ENCODE assay signal across 9 cellular contexts in genomic region chr19:47663435-47663910, GRCh38. TPM values are rescaled to one million over a fixed set of nuclear protein-coding genes. Genes with fewer than 3 reads are reported as not detected.
DNase-seq lines count a peak whose midpoint lies in the region; ATAC-seq, FAIRE-seq and TF ChIP-seq lines count a peak whose summit lies in the region.
"Had no signal": no experiment of that assay in that cellular context is flagged by ENCODE, and none has a peak within 500 bp of the region (broad histone marks: within the 10 kb centered on the region; RNA-seq: fewer than 3 reads in every experiment).

No MANE protein-coding gene starts in this region.

- 34 to 46% methylated on average over 2 to 3 of the region's 3 CpGs for WGBS in gastroesophageal sphincter (ENCODE audit: low coverage in 1 of 2), 2 donors

- H3K36me3 ChIP-seq in adipocyte (ENCODE audit: control insufficient read depth, insufficient read depth, low read length, severe bottlenecking): no peaks in the 10 kb centered on the region
- no peaks in the 10 kb centered on the region for H3K36me3 ChIP-seq in gastroesophageal sphincter
- H3K36me3 ChIP-seq in skeletal muscle tissue (ENCODE audit: control insufficient read depth in 3 of 3, insufficient read depth in 3 of 3, low read length in 3 of 3): peaks cover 0 to 2% (median 0%) of the 10 kb centered on the region in 3 donors

- H3K9ac ChIP-seq in adipocyte (ENCODE audit: low read length) (peak overlapping the region; percentile 69), skeletal muscle tissue (ENCODE audit: low read depth in 1 of 3, low read length in 3 of 3) (peak overlapping the region; percentile 62 to 74 (median 63))

- H3K4me3 ChIP-seq in adipocyte (ENCODE audit: low read length) (peak overlapping the region; percentile 39), gastroesophageal sphincter (peak overlapping the region; percentile 3 to 28), skeletal muscle tissue (ENCODE audit: low read length in 3 of 3) (peak overlapping the region; percentile 8 to 50 (median 10))

- ATAC-seq in gastroesophageal sphincter: peak; percentile 63

- peaks cover 70% of the 10 kb centered on the region for H3K4me1 ChIP-seq in adipocyte (ENCODE audit: control insufficient read depth, insufficient read depth, low read length)
- peaks cover 15 to 98% (median 52%) of the 10 kb centered on the region in 3 donors for H3K4me1 ChIP-seq in gastroesophageal sphincter
- H3K4me1 ChIP-seq in skeletal muscle tissue (ENCODE audit: control insufficient read depth in 3 of 3, insufficient read depth in 3 of 3, low read length in 3 of 3): peaks cover 47 to 73% (median 68%) of the 10 kb centered on the region in 3 donors

- H3K9me3 ChIP-seq in adipocyte (ENCODE audit: control insufficient read depth, low read length) (no peaks in the 10 kb centered on the region), gastroesophageal sphincter (no peaks in the 10 kb centered on the region), skeletal muscle tissue (ENCODE audit: control insufficient read depth in 3 of 3, low read length in 3 of 3) (no peaks in the 10 kb centered on the region)

- H3K27me3 ChIP-seq in adipocyte (replicated peaks; ENCODE audit: control insufficient read depth, insufficient read depth, low read length) (no peaks in the 10 kb centered on the region), gastroesophageal sphincter (no peaks in the 10 kb centered on the region), skeletal muscle tissue (ENCODE audit: control insufficient read depth in 3 of 3, insufficient read depth in 3 of 3, low read length in 3 of 3) (no peaks in the 10 kb centered on the region)

- peak; percentile 80 for DNase-seq in GM04504 (ENCODE audit: low read depth)
- peak; percentile 93 for DNase-seq in adipocyte (ENCODE audit: low read depth)
- no peak for DNase-seq in amygdala (lab: John Stamatoyannopoulos, UW)
- no peak for DNase-seq in effector CD4-positive, alpha-beta T cell
- DNase-seq in GM19239 (ENCODE audit: insufficient read length, low spot score): no peak
- no peak for DNase-seq in NCI-H345 treated with DMSO at 0.1 percent for 48 hours (lab: John Stamatoyannopoulos, UW; ENCODE audit: unreplicated experiment)
- DNase-seq: activated gamma-delta T cell had no signal

- FAIRE-seq in GM19239 (lab: Jason Lieb, UNC): no peak

- TF ChIP-seq POLR2A in gastroesophageal sphincter (IDR thresholded peaks at IDR 0.05): no peak

- TF ChIP-seq EP300 in gastroesophageal sphincter (IDR thresholded peaks at IDR 0.05): no peak

- H3K27ac ChIP-seq in gastroesophageal sphincter: peak overlapping the region; percentile 93 to 99 (median 98)
- H3K27ac ChIP-seq in skeletal muscle tissue (ENCODE audit: low read depth, low read length): peak overlapping the region; percentile 91

- TF ChIP-seq CTCF in gastroesophageal sphincter (IDR thresholded peaks at IDR 0.05): no peak

RNA-seq across cellular contexts. Expression of gene EHD2, which starts 49.7 kb away (rescaled TPM):
- 100 to 1,000 TPM; 149 to 383 (median 159) TPM for total RNA-seq in gastroesophageal sphincter
- total RNA-seq in skeletal muscle tissue: 63.2 TPM

RNA-seq across cellular contexts. Expression of gene BICRA, which starts 54.5 kb away (rescaled TPM):
- 10 to 100 TPM in 2 of 4 donors, 1 to 10 TPM in 2; 6.5 to 29.1 (median 11.5) TPM for total RNA-seq in gastroesophageal sphincter
- total RNA-seq in skeletal muscle tissue: 3.7 TPM

Comparison
In these comparisons a context has a peak if more than half of its experiments do, and no peak if none do; other contexts are left out.
1. DNase-seq: peak in GM04504 (single experiment) and adipocyte (single experiment); none in amygdala (0 of 56), effector CD4-positive, alpha-beta T cell (single experiment), GM19239 (single experiment) and NCI-H345 treated with DMSO at 0.1 percent for 48 hours (single experiment).
2. Peak in every context shown above with its lines, with median percentiles within 50 percentile points of each other: H3K4me3 ChIP-seq.